Comparison of ENCODE assay signal across 29 cellular contexts in genomic region chr2:135698838-135699237, GRCh38.
"Had no signal": no experiment of that assay in that cellular context is flagged by ENCODE, and none has a peak within 500 bp of the region (broad histone marks: within the 10 kb centered on the region; RNA-seq: fewer than 3 reads in every experiment).

No MANE protein-coding gene starts in this region.

- H3K27ac Mint-ChIP-seq: dendritic cell treated with granulocyte-macrophage colony-stimulating factor and Interleukin-4, amounts not matched to agents 40 ng/mL and 50 ng/mL, for 4 days; endodermal cell had no signal

- H3K36me3 ChIP-seq: colonic mucosa, esophagus muscularis mucosa, esophagus squamous epithelium had no signal

- H3K27ac ChIP-seq: colonic mucosa, coronary artery, epithelial cell of prostate, esophagus muscularis mucosa, esophagus squamous epithelium, foreskin keratinocyte, gastrocnemius medialis, gastroesophageal sphincter, heart left ventricle, heart right ventricle had no signal

- FAIRE-seq: colon, endometrium, endothelial cell of umbilical vein, frontal cortex had no signal

- H3K27me3 ChIP-seq: colonic mucosa, dorsolateral prefrontal cortex, esophagus muscularis mucosa, esophagus squamous epithelium, foreskin keratinocyte, gastrocnemius medialis, gastroesophageal sphincter, heart left ventricle, heart right ventricle had no signal

- ATAC-seq: effector memory CD8-positive, alpha-beta T cell; esophagus mucosa; foreskin keratinocyte; gastrocnemius medialis; gastroesophageal sphincter; heart left ventricle; heart right ventricle had no signal

- H3K9me3 ChIP-seq: colonic mucosa, esophagus muscularis mucosa, esophagus squamous epithelium, gastrocnemius medialis, gastroesophageal sphincter, heart left ventricle, heart right ventricle had no signal

- DNase-seq: colonic mucosa; cortex of kidney; dermis blood vessel endothelial cell; dorsolateral prefrontal cortex; effector CD4-positive, alpha-beta T cell; effector CD8-positive, alpha-beta T cell; effector memory CD4-positive, alpha-beta T cell; effector memory CD8-positive, alpha-beta T cell; endodermal cell; erythroblast; esophagus squamous epithelium; foreskin fibroblast; foreskin keratinocyte; foreskin melanocyte; gastrocnemius medialis; glutamatergic neuron; head of caudate nucleus; heart left ventricle; heart right ventricle had no signal

- H3K4me3 Mint-ChIP-seq: dendritic cell treated with granulocyte-macrophage colony-stimulating factor and Interleukin-4, amounts not matched to agents 40 ng/mL and 50 ng/mL, for 4 days; effector memory CD8-positive, alpha-beta T cell; endodermal cell had no signal

- H3K4me1 ChIP-seq: colonic mucosa, esophagus squamous epithelium, foreskin keratinocyte, gastrocnemius medialis, gastroesophageal sphincter had no signal

- H3K27me3 Mint-ChIP-seq: dendritic cell treated with granulocyte-macrophage colony-stimulating factor and Interleukin-4, amounts not matched to agents 40 ng/mL and 50 ng/mL, for 4 days; effector memory CD8-positive, alpha-beta T cell had no signal

- H3K4me3 ChIP-seq: colonic mucosa, coronary artery, dorsolateral prefrontal cortex, esophagus muscularis mucosa, esophagus squamous epithelium, gastrocnemius medialis, gastroesophageal sphincter, heart left ventricle, heart right ventricle had no signal
